17 cellular contexts compared by ENCODE assay signal in genomic region chr9:125485471-125485870, GRCh38.
DNase-seq lines count a peak whose midpoint lies in the region; ATAC-seq, FAIRE-seq and TF ChIP-seq lines count a peak whose summit lies in the region.
"Had no signal": no experiment of that assay in that cellular context is flagged by ENCODE, and none has a peak within 500 bp of the region (broad histone marks: within the 10 kb centered on the region; RNA-seq: fewer than 3 reads in every experiment).

No MANE protein-coding gene starts in this region.

- H3K36me3 ChIP-seq in adipocyte (ENCODE audit: control insufficient read depth, insufficient read depth, low read length, severe bottlenecking) (peaks cover 5% of the 10 kb centered on the region), heart left ventricle (peaks cover 0 to 25% (median 16%) of the 10 kb centered on the region in 9 donors), muscle layer of colon (ENCODE audit: insufficient read depth, low read length) (peaks cover 8% of the 10 kb centered on the region), suprapubic skin (peaks cover 22% of the 10 kb centered on the region)

- WGBS in heart left ventricle, 4 donors = 55 to 74% (median 60%) methylated on average over 4 of the region's 4 CpGs
- WGBS in suprapubic skin = 94% methylated on average over 4 of the region's 4 CpGs

- H3K9ac ChIP-seq in adipocyte (ENCODE audit: low read length) (peak overlapping the region; percentile 18), muscle layer of colon (ENCODE audit: low read length) (no peak overlapping the region)

- DNase-seq in adipocyte (ENCODE audit: low read depth) = no peak
- DNase-seq in heart left ventricle = no peak
- no peak for DNase-seq in suprapubic skin (ENCODE audit: low spot score in 2 of 2)
- DNase-seq in hepatic stellate cell (ENCODE audit: low spot score) = no peak
- DNase-seq in NCI-H748 (lab: John Stamatoyannopoulos, UW; ENCODE audit: unreplicated experiment) = no peak
- DNase-seq in D721Med (ENCODE audit: insufficient read length, low spot score) = no peak
- DNase-seq: activated CD8-positive, alpha-beta T cell treated with anti-CD3 and anti-CD28 coated beads, Interleukin-2, amount 10 ng/mL, durations not matched to agents 7 days and 5 days; activated naive CD8-positive, alpha-beta T cell treated with anti-CD3 and anti-CD28 coated beads for 36 hours; activated T-cell treated with anti-CD3 and anti-CD28 coated beads, Interleukin-2, amount 50 U/mL, for 72 hours; Calu3; naive thymus-derived CD4-positive, alpha-beta T cell; NCI-H1694 treated with DMSO at 0.1 percent for 48 hours; NK-92 treated with Interleukin-12 subunit alpha and Interleukin-12 subunit beta, amount 100 ng/mL, for 24 hours; psoas muscle; T-helper 1 cell had no signal

- no peak for TF ChIP-seq CTCF in heart left ventricle (IDR thresholded peaks at IDR 0.05)
- TF ChIP-seq CTCF in suprapubic skin (IDR thresholded peaks at IDR 0.05) = no peak
- no peak for TF ChIP-seq CTCF in D721Med (IDR thresholded peaks at IDR 0.05; ENCODE audit: insufficient read depth, missing control alignments)

- H3K4me3 ChIP-seq in adipocyte (ENCODE audit: low read length) (peak overlapping the region; percentile 26), heart left ventricle (no peak overlapping the region), muscle layer of colon (ENCODE audit: low read depth in 1 of 2, low read length in 2 of 2) (no peak overlapping the region), suprapubic skin (no peak overlapping the region)
- H3K4me3 ChIP-seq: psoas muscle had no signal

- H3K4me1 ChIP-seq in adipocyte (ENCODE audit: control insufficient read depth, insufficient read depth, low read length) (peaks cover 31% of the 10 kb centered on the region), heart left ventricle (peaks cover 0 to 33% (median 10%) of the 10 kb centered on the region in 12 donors), muscle layer of colon (ENCODE audit: insufficient read depth, low read length) (peaks cover 28% of the 10 kb centered on the region), suprapubic skin (no peaks in the 10 kb centered on the region)

- H3K9me3 ChIP-seq in adipocyte (ENCODE audit: control insufficient read depth, low read length) (no peaks in the 10 kb centered on the region), heart left ventricle (no peaks in the 10 kb centered on the region), muscle layer of colon (ENCODE audit: low read length) (no peaks in the 10 kb centered on the region), suprapubic skin (no peaks in the 10 kb centered on the region)
- H3K9me3 ChIP-seq: psoas muscle had no signal

- H3K27ac ChIP-seq in heart left ventricle (peak overlapping the region; percentile 39 to 81 (median 74)), muscle layer of colon (ENCODE audit: low read depth, low read length) (peak overlapping the region; percentile 86), suprapubic skin (peak overlapping the region; percentile 65)
- H3K27ac ChIP-seq: psoas muscle, VCaP had no signal

- TF ChIP-seq POLR2A in heart left ventricle (IDR thresholded peaks at IDR 0.05) (no peak), suprapubic skin (IDR thresholded peaks at IDR 0.05) (no peak)

- ATAC-seq in heart left ventricle = peak; percentile 27 to 64 (median 56)
- ATAC-seq: activated CD8-positive, alpha-beta T cell treated with anti-CD3 and anti-CD28 coated beads, Interleukin-2, amount 10 ng/mL, durations not matched to agents 7 days and 5 days; activated T-cell treated with anti-CD3 and anti-CD28 coated beads, Interleukin-2, amount 50 U/mL, for 72 hours; naive thymus-derived CD4-positive, alpha-beta T cell had no signal

- H3K27me3 ChIP-seq in adipocyte (replicated peaks; ENCODE audit: control insufficient read depth, insufficient read depth, low read length) (no peaks in the 10 kb centered on the region), heart left ventricle (no peaks in the 10 kb centered on the region), muscle layer of colon (ENCODE audit: control insufficient read depth in 1 of 2, insufficient read depth in 2 of 2, low read length in 2 of 2) (no peaks in the 10 kb centered on the region), suprapubic skin (no peaks in the 10 kb centered on the region)

- intact Hi-C loops in heart left ventricle (cut with DNase I) = loop anchor here in 1 of 10 donors (10.0 kb wide), 1 partner anchor 149 kb away; no protein-coding TSS in a partner anchor

- TF ChIP-seq EP300 in suprapubic skin (IDR thresholded peaks at IDR 0.05) = no peak

- FAIRE-seq in D721Med (lab: Jason Lieb, UNC) = no peak
